ENCODE assay signal across 28 cellular contexts in the genomic region with DNA sequence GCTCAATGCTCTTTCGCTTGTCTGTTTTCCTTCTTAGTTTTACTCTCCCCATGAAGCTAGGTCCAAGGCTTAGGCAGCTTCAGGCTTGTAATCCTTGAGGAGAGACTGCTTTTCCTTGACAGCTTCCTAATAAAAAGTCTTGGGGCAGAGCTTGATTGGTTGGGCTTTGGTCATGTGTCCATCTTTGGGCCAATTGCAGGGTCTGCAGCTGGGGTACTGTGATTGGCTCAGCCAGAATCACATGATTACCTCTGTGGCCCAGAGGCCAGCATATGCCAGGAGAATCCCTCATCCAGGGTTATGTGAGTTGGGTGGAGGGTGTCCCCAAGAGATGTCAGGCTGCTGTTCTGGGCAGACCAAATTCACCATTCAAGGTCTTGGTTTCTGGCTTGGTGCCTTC. TPM values are rescaled to one million over a fixed set of nuclear protein-coding genes. Genes with fewer than 3 reads are reported as not detected.
"Had no signal": no experiment of that assay in that cellular context is flagged by ENCODE, and none has a peak within 500 bp of the region (broad histone marks: within the 10 kb centered on the region; RNA-seq: fewer than 3 reads in every experiment).

No MANE protein-coding gene starts in this region.

- H3K27ac ChIP-seq: heart left ventricle, spleen, thoracic aorta, transverse colon had no signal

- H3K4me3 ChIP-seq: heart left ventricle, spleen, thoracic aorta, transverse colon had no signal

- FAIRE-seq: endometrium, frontal cortex, islet of Langerhans had no signal

- DNase-seq: effector memory CD4-positive, alpha-beta T cell; heart left ventricle; hippocampal formation; kidney glomerular epithelial cell; mesendoderm; naive B cell; spleen; stimulated activated CD4-positive, alpha-beta T cell treated with anti-CD3 and anti-CD28 coated beads, Interleukin-15, amount 100 ng/mL, for 24 hours; stimulated activated CD4-positive, alpha-beta T cell treated with anti-CD3 and anti-CD28 coated beads, Interleukin-1b, Interleukin-23, amount 100 ng/mL, for 48 hours; stimulated activated CD4-positive, alpha-beta T cell treated with anti-CD3 and anti-CD28 coated beads, Interleukin-4, amount 100 ng/mL, for 4 hours; stimulated activated naive B cell treated with anti-CD40 and anti-IgM and Interleukin-4, amounts not matched to agents 10 μg/mL and 1 μg/mL and 100 μg/mL, for 72 hours; stimulated activated naive CD8-positive, alpha-beta T cell treated with anti-CD3 and anti-CD28 coated beads, Interleukin-15, amount 100 ng/mL, for 72 hours; transverse colon had no signal

- ATAC-seq: esophagus mucosa; heart left ventricle; sciatic nerve; stimulated activated naive B cell treated with anti-CD40 and anti-IgM and Interleukin-4, amounts not matched to agents 10 μg/mL and 1 μg/mL and 100 μg/mL, for 72 hours; stimulated activated naive CD8-positive, alpha-beta T cell treated with anti-CD3 and anti-CD28 coated beads, Interleukin-15, amount 100 ng/mL, for 72 hours had no signal

- H3K9me3 ChIP-seq: heart left ventricle, thoracic aorta, transverse colon had no signal

- H3K36me3 ChIP-seq: heart left ventricle, spleen, thoracic aorta, transverse colon had no signal

RNA-seq across cellular contexts. Expression of a gene that starts 8.1 kb away (rescaled TPM):
- total RNA-seq: fibroblast of lung, frontal cortex, glomerular endothelial cell, liver, lung microvascular endothelial cell, osteocyte, pulmonary artery endothelial cell, skeletal muscle tissue, thoracic aorta had no signal
- polyA plus RNA-seq: fibroblast of lung, liver had no signal

RNA-seq across cellular contexts. Expression of a gene that starts 17.9 kb away (rescaled TPM):
- total RNA-seq: esophagus mucosa, fibroblast of lung, frontal cortex, glomerular endothelial cell, heart left ventricle, liver, lung microvascular endothelial cell, osteocyte, pulmonary artery endothelial cell, sciatic nerve, skeletal muscle tissue, spleen, subcutaneous adipose tissue, thoracic aorta, ureter had no signal
- polyA plus RNA-seq: fibroblast of lung, heart left ventricle, liver had no signal

RNA-seq across cellular contexts. Expression of a gene that starts 25.2 kb away (rescaled TPM):
- total RNA-seq: esophagus mucosa, fibroblast of lung, frontal cortex, glomerular endothelial cell, heart left ventricle, liver, lung microvascular endothelial cell, osteocyte, pulmonary artery endothelial cell, sciatic nerve, skeletal muscle tissue, spleen, subcutaneous adipose tissue, thoracic aorta, transverse colon, ureter had no signal
- polyA plus RNA-seq: fibroblast of lung, heart left ventricle, spleen had no signal

RNA-seq across cellular contexts. Expression of a gene that starts 39.3 kb away (rescaled TPM):
- total RNA-seq: esophagus mucosa, fibroblast of lung, frontal cortex, glomerular endothelial cell, heart left ventricle, liver, lung microvascular endothelial cell, osteocyte, pulmonary artery endothelial cell, sciatic nerve, skeletal muscle tissue, spleen, subcutaneous adipose tissue, thoracic aorta, ureter had no signal
- polyA plus RNA-seq: fibroblast of lung, heart left ventricle, liver had no signal

RNA-seq across cellular contexts. Expression of a gene that starts 45.2 kb away (rescaled TPM):
- total RNA-seq: esophagus mucosa, fibroblast of lung, frontal cortex, glomerular endothelial cell, heart left ventricle, liver, lung microvascular endothelial cell, osteocyte, pulmonary artery endothelial cell, sciatic nerve, skeletal muscle tissue, spleen, subcutaneous adipose tissue, thoracic aorta, transverse colon, ureter had no signal
- polyA plus RNA-seq: fibroblast of lung, heart left ventricle, liver, spleen had no signal
